1 cellular context compared by ENCODE assay signal in genomic region chr2:240452471-240453256, GRCh38.
TF ChIP-seq lines count a peak whose summit lies in the region.

No MANE protein-coding gene starts in this region.

TF ChIP-seq in K562, 482 proteins besides CTCF, POLR2A, EP300 and RAD21 (continued from another document):
- TF ChIP-seq AFF4 (CRISPR knock-in tag; IDR thresholded peaks at IDR 0.05), result no peak
- TF ChIP-seq PHF8 (IDR thresholded peaks at IDR 0.05; ENCODE audit: borderline replicate concordance, low read length), result peak; percentile 17; the same call in 1 of the 2 replicates
